8 cellular contexts compared by ENCODE assay signal in the genomic region with DNA sequence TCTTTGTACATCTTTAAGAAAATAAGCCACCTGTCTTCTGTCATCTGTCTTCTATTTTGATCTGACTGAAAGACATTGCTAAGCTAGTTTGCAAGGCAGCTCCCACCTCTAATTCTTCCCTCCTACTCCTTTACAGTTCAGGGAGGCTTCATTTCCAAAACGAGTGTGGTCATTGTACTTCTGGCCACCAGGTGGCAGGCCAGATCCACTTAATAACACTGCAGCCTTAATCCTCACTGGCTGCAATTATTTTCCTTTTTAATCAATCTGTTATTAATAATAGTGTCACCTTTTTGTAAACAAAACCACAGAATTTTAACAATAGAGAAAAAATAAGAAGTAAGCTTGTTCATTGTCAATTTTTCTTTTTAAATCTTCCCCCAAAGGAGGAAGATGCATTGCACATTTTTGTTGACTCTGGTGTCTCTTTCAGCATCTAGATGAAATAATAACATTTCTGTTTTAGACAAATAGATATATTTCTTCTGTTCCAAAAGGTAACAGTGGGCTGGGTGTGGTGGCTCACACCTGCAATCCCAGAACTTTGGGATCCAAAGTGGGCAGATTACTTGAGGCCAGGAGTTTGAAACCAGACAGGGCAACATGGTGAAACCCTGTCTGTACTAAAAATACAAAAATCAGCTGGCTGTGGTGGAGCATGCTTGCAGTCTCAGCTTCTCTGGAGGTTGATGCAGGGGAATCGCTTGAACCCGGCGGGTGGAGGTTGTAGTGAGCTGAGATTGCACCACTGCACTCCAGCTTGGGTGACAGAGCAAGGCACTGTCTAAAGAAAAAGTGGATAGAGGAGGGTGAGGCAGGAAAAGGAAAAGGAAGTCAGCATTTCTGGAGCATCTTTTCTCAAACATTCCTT.
DNase-seq lines count a peak whose midpoint lies in the region; ATAC-seq lines count a peak whose summit lies in the region.

No MANE protein-coding gene starts in this region.

- peak; percentile 72 for DNase-seq in Ammon's horn (ENCODE audit: low spot score)
- DNase-seq in NCI-H82 treated with DMSO at 0.1 percent for 48 hours (lab: John Stamatoyannopoulos, UW; ENCODE audit: unreplicated experiment): peak; percentile 45
- DNase-seq in activated gamma-delta T cell treated with anti-CD3 and anti-CD28 coated beads, Interleukin-2, amount 50 U/mL, for 16 hours (ENCODE audit: low read depth): peak; percentile 27
- DNase-seq in glomerular visceral epithelial cell (ENCODE audit: extremely low spot score): peak; percentile 37
- peak; percentile 80 for DNase-seq in putamen (ENCODE audit: low spot score)

- peak; percentile 60 for ATAC-seq in GM18867 (IDR thresholded peaks at IDR 0.05; ENCODE audit: unreplicated experiment)
- ATAC-seq in HG03457 (IDR thresholded peaks at IDR 0.05; ENCODE audit: unreplicated experiment): no peak
- no peak for ATAC-seq in GM21423 (IDR thresholded peaks at IDR 0.05; ENCODE audit: unreplicated experiment)

Comparison
In these comparisons a context has a peak if more than half of its experiments do, and no peak if none do; other contexts are left out.
1. DNase-seq: peak in every context shown above with its lines; median percentile 80 in putamen; 72 in Ammon's horn; 45 in NCI-H82 treated with DMSO at 0.1 percent for 48 hours; 37 in glomerular visceral epithelial cell; 27 in activated gamma-delta T cell treated with anti-CD3 and anti-CD28 coated beads, Interleukin-2, amount 50 U/mL, for 16 hours.